In the genomic region with DNA sequence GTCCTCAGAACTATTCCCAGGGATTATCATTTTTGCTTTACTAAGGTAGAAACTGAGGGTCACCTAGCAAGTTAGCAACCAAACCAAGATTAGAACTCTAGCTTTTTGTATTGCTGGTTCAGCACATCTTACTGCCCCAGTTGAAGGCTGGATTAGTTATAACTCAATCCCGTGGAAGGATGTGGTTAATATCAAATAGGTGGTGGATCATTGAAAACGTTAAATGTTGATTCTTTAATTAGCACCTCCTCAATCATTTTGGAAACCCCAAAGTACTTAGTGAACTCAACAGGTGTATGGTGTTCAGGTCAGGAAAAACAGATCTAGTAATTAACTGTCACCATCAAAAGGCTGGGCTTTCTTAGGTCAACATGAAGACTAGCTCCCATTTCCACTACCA, we compare ENCODE assay signal across 10 cellular contexts.
DNase-seq lines count a peak whose midpoint lies in the region; ATAC-seq, FAIRE-seq and TF ChIP-seq lines count a peak whose summit lies in the region.
"Had no signal": no experiment of that assay in that cellular context is flagged by ENCODE, and none has a peak within 500 bp of the region (broad histone marks: within the 10 kb centered on the region; RNA-seq: fewer than 3 reads in every experiment).

No MANE protein-coding gene starts in this region.

- H3K36me3 Mint-ChIP-seq in astrocyte (ENCODE audit: low read depth, unreplicated experiment) (peaks cover 43% of the 10 kb centered on the region), osteocyte (ENCODE audit: unreplicated experiment) (peaks cover 69% of the 10 kb centered on the region)

- H2AFZ ChIP-seq in KMS-11 (ENCODE audit: low read depth) (no peak overlapping the region), astrocyte (ENCODE audit: low read depth, low read length) (no peak overlapping the region)

- H3K4me1 Mint-ChIP-seq in astrocyte (ENCODE audit: low read depth, unreplicated experiment): peaks cover 46% of the 10 kb centered on the region
- peaks cover 82% of the 10 kb centered on the region for H3K4me1 Mint-ChIP-seq in osteocyte (ENCODE audit: unreplicated experiment)

- H3K27ac Mint-ChIP-seq in astrocyte (ENCODE audit: unreplicated experiment) (no peak overlapping the region), osteocyte (ENCODE audit: unreplicated experiment) (peak overlapping the region; percentile 82)

- peaks cover 91 to 100% (median 97%) of the 10 kb centered on the region in 10 experiments for H3K4me1 ChIP-seq in BLaER1 treated with 17β-estradiol and CSF1 and Interleukin-3, amounts not matched to agents 10 nM and 100 nM
- peaks cover 57% of the 10 kb centered on the region for H3K4me1 ChIP-seq in KMS-11 (ENCODE audit: low read depth, poor library complexity, severe bottlenecking)
- peaks cover 35% of the 10 kb centered on the region for H3K4me1 ChIP-seq in astrocyte (ENCODE audit: insufficient read depth, low read length)
- peaks cover 36% of the 10 kb centered on the region for H3K4me1 ChIP-seq in HAP-1

- peaks cover 0 to 80% (median 0%) of the 10 kb centered on the region in 11 experiments; a peak in 2 of 22 replicates for H4K20me1 ChIP-seq in BLaER1 treated with 17β-estradiol and CSF1 and Interleukin-3, amounts not matched to agents 10 nM and 100 nM
- no peaks in the 10 kb centered on the region for H4K20me1 ChIP-seq in KMS-11 (ENCODE audit: insufficient read depth)
- H4K20me1 ChIP-seq in astrocyte (ENCODE audit: insufficient read depth, low read length): peaks cover 67% of the 10 kb centered on the region

- H3K79me2 ChIP-seq in KMS-11 (ENCODE audit: insufficient read depth, low read depth) (no peaks in the 10 kb centered on the region; the same call in 1 of the 2 replicates), astrocyte (ENCODE audit: insufficient read depth, low read length) (peaks cover 100% of the 10 kb centered on the region)

- no peaks in the 10 kb centered on the region for H3K27me3 ChIP-seq in BLaER1 treated with 17β-estradiol and CSF1 and Interleukin-3, amounts not matched to agents 10 nM and 100 nM
- H3K27me3 ChIP-seq in KMS-11 (ENCODE audit: insufficient read depth, low read depth) (no peaks in the 10 kb centered on the region), astrocyte (ENCODE audit: insufficient read depth, low read length) (no peaks in the 10 kb centered on the region), HAP-1 (ENCODE audit: low read depth) (no peaks in the 10 kb centered on the region)

- H3K4me3 ChIP-seq in BLaER1 treated with 17β-estradiol and CSF1 and Interleukin-3, amounts not matched to agents 10 nM and 100 nM: peak overlapping the region in 1 of 10 experiments; percentile 1; a peak in 1 of 20 replicates
- H3K4me3 ChIP-seq in KMS-11 (IDR thresholded peaks at IDR 0.05; ENCODE audit: insufficient read depth, low read depth, low read length) (no peak overlapping the region), astrocyte (ENCODE audit: insufficient read depth, low read depth, low read length) (no peak overlapping the region), HAP-1 (no peak overlapping the region)

- H3K4me2 ChIP-seq in BLaER1 treated with 17β-estradiol and CSF1 and Interleukin-3, amounts not matched to agents 10 nM and 100 nM: peak overlapping the region; percentile 39 to 91 (median 68)
- H3K4me2 ChIP-seq in KMS-11 (peak overlapping the region; percentile 36; the same call in 1 of the 2 replicates), astrocyte (ENCODE audit: low read length) (peak overlapping the region; percentile 91)

- FAIRE-seq in astrocyte (lab: Jason Lieb, UNC): no peak

- peak overlapping the region; percentile 11 to 92 (median 64); a peak in 20 of 22 replicates for H3K27ac ChIP-seq in BLaER1 treated with 17β-estradiol and CSF1 and Interleukin-3, amounts not matched to agents 10 nM and 100 nM
- peak overlapping the region; percentile 61 for H3K27ac ChIP-seq in KMS-11
- no peak overlapping the region for H3K27ac ChIP-seq in astrocyte (ENCODE audit: low read depth, low read length)
- H3K27ac ChIP-seq: VCaP had no signal

- no peak for ATAC-seq in GM21723 (IDR thresholded peaks at IDR 0.05; ENCODE audit: unreplicated experiment)
- no peak for ATAC-seq in HG02973 (IDR thresholded peaks at IDR 0.05; ENCODE audit: unreplicated experiment)

- TF ChIP-seq CTCF in KMS-11 (conservative IDR thresholded peaks at IDR 0.05; ENCODE audit: low read depth, low read length): no peak
- TF ChIP-seq CTCF in astrocyte (IDR thresholded peaks at IDR 0.05; ENCODE audit: insufficient read depth, low read depth, low read length): no peak
- no peak for TF ChIP-seq CTCF in osteocyte (IDR thresholded peaks at IDR 0.05)

- no peaks in the 10 kb centered on the region for H3K9me3 Mint-ChIP-seq in astrocyte (ENCODE audit: unreplicated experiment)
- H3K9me3 Mint-ChIP-seq in osteocyte (ENCODE audit: unreplicated experiment): no peaks in the 10 kb centered on the region

- peaks cover 0 to 30% (median 19%) of the 10 kb centered on the region in 11 experiments; a peak in 15 of 22 replicates for H3K9me3 ChIP-seq in BLaER1 treated with 17β-estradiol and CSF1 and Interleukin-3, amounts not matched to agents 10 nM and 100 nM (replicated peaks in 1 of 11)
- H3K9me3 ChIP-seq in astrocyte (ENCODE audit: insufficient read depth, low read depth, low read length): no peaks in the 10 kb centered on the region
- H3K9me3 ChIP-seq in HAP-1: no peaks in the 10 kb centered on the region

- DNase-seq in astrocyte (ENCODE audit: low read depth) (no peak), osteocyte (ENCODE audit: extremely low spot score, unreplicated experiment) (no peak), HAP-1 (ENCODE audit: low spot score in 2 of 2) (no peak), NOMO-1 treated with dmso at 0.1 percent for 144 hours (lab: John Stamatoyannopoulos, UW; ENCODE audit: unreplicated experiment) (no peak)
- DNase-seq: NK-92 treated with Interleukin-12 subunit alpha and Interleukin-12 subunit beta, amount 100 ng/mL, for 24 hours had no signal

- in situ Hi-C loops in HAP-1 (cut with MboI; ENCODE audit: low sequenced_read_pairs): no loop called here

- peaks cover 80 to 99% (median 91%) of the 10 kb centered on the region in 11 experiments for H3K36me3 ChIP-seq in BLaER1 treated with 17β-estradiol and CSF1 and Interleukin-3, amounts not matched to agents 10 nM and 100 nM
- H3K36me3 ChIP-seq in KMS-11 (ENCODE audit: insufficient read depth) (no peaks in the 10 kb centered on the region), astrocyte (ENCODE audit: insufficient read depth, low read length) (peaks cover 75% of the 10 kb centered on the region), HAP-1 (replicated peaks) (peaks cover 16% of the 10 kb centered on the region)

- H3K4me3 Mint-ChIP-seq in astrocyte (ENCODE audit: unreplicated experiment): peak overlapping the region; percentile 69
- H3K4me3 Mint-ChIP-seq in osteocyte (ENCODE audit: unreplicated experiment): peak overlapping the region; percentile 97

- H3K27me3 Mint-ChIP-seq in astrocyte (ENCODE audit: low read depth, unreplicated experiment): no peaks in the 10 kb centered on the region
- H3K27me3 Mint-ChIP-seq in osteocyte (ENCODE audit: unreplicated experiment): no peaks in the 10 kb centered on the region

- peak overlapping the region in 1 of 11 experiments; percentile 60; a peak in 1 of 22 replicates for H3K9ac ChIP-seq in BLaER1 treated with 17β-estradiol and CSF1 and Interleukin-3, amounts not matched to agents 10 nM and 100 nM
- no peak overlapping the region for H3K9ac ChIP-seq in KMS-11
- no peak overlapping the region for H3K9ac ChIP-seq in astrocyte (ENCODE audit: low read length)

Comparison
In these comparisons a context has a peak if more than half of its experiments do, and no peak if none do; other contexts are left out.
1. H3K4me2 ChIP-seq: peak in every context shown above with its lines; median percentile 91 in astrocyte; 68 in BLaER1 treated with 17β-estradiol and CSF1 and Interleukin-3, amounts not matched to agents 10 nM and 100 nM; 36 in KMS-11.